In genomic region chr3:72887378-72887722, GRCh38 we compare ENCODE assay signal across 8 cellular contexts. TPM values are rescaled to one million over a fixed set of nuclear protein-coding genes. Genes with fewer than 3 reads are reported as not detected.
DNase-seq lines count a peak whose midpoint lies in the region; ATAC-seq and TF ChIP-seq lines count a peak whose summit lies in the region.

No MANE protein-coding gene starts in this region.

- H2AFZ ChIP-seq in Loucy (ENCODE audit: low read length) = peak overlapping the region; percentile 98

- peak overlapping the region; percentile 82 to 92 (median 92) for H3K4me3 Mint-ChIP-seq in nephron

- H3F3A ChIP-seq in Loucy (ENCODE audit: low read depth) = 0 out of 2 replicates have a peak, but pooled peaks cover 4% of the 10 kb centered on the region

- H3K4me3 ChIP-seq in BLaER1 treated with 17β-estradiol and CSF1 and Interleukin-3, amounts not matched to agents 10 nM and 100 nM = peak overlapping the region; percentile 60 to 78 (median 66)
- peak overlapping the region; percentile 78 for H3K4me3 ChIP-seq in Loucy (ENCODE audit: low read length, poor library complexity, severe bottlenecking)

- peaks cover 5% of the 10 kb centered on the region for H3K9me3 Mint-ChIP-seq in nephron

- peaks cover 0 to 10% (median 0%) of the 10 kb centered on the region in 11 experiments; a peak in 5 of 22 replicates for H4K20me1 ChIP-seq in BLaER1 treated with 17β-estradiol and CSF1 and Interleukin-3, amounts not matched to agents 10 nM and 100 nM
- H4K20me1 ChIP-seq in Loucy (ENCODE audit: insufficient read depth, low read length, poor library complexity, severe bottlenecking) = no peaks in the 10 kb centered on the region

- peak overlapping the region; percentile 67 to 89 (median 70) for H3K27ac Mint-ChIP-seq in nephron

- no peak overlapping the region for H3K27ac ChIP-seq in BLaER1 treated with 17β-estradiol and CSF1 and Interleukin-3, amounts not matched to agents 10 nM and 100 nM

- H3K9ac ChIP-seq in BLaER1 treated with 17β-estradiol and CSF1 and Interleukin-3, amounts not matched to agents 10 nM and 100 nM = peak overlapping the region in 4 of 11 experiments; percentile 65 to 73 (median 66); a peak in 2 of 22 replicates
- H3K9ac ChIP-seq in Loucy (ENCODE audit: low read depth, low read length, poor library complexity, severe bottlenecking) = peak overlapping the region; percentile 56

- no peak for TF ChIP-seq CTCF in Loucy (conservative IDR thresholded peaks at IDR 0.05; ENCODE audit: low read length)
- TF ChIP-seq CTCF in nephron (IDR thresholded peaks at IDR 0.05; ENCODE audit: unreplicated experiment in 3 of 3) = no peak

- H3K4me1 Mint-ChIP-seq in nephron = peaks cover 39% of the 10 kb centered on the region

- H3K27me3 Mint-ChIP-seq in nephron (ENCODE audit: low read depth) = peaks cover 3% of the 10 kb centered on the region

- H3K36me3 Mint-ChIP-seq in nephron (ENCODE audit: low read depth) = no peaks in the 10 kb centered on the region

- H3K9me2 ChIP-seq in Loucy (replicated peaks; ENCODE audit: low read depth, low read length) = no peaks in the 10 kb centered on the region

- no peak for ATAC-seq in GM21786 (IDR thresholded peaks at IDR 0.05; ENCODE audit: unreplicated experiment)

- H3K9me3 ChIP-seq in BLaER1 treated with 17β-estradiol and CSF1 and Interleukin-3, amounts not matched to agents 10 nM and 100 nM (replicated peaks in 1 of 11) = peaks cover 7 to 12% (median 10%) of the 10 kb centered on the region in 11 experiments; a peak in 21 of 22 replicates
- H3K9me3 ChIP-seq in Loucy (ENCODE audit: insufficient read depth, low read depth, low read length) = no peaks in the 10 kb centered on the region

- H3K79me2 ChIP-seq in Loucy (ENCODE audit: insufficient read depth, low read length) = no peaks in the 10 kb centered on the region

- H3K4me1 ChIP-seq in BLaER1 treated with 17β-estradiol and CSF1 and Interleukin-3, amounts not matched to agents 10 nM and 100 nM = peaks cover 0 to 18% (median 10%) of the 10 kb centered on the region in 10 experiments; a peak in 16 of 20 replicates
- H3K4me1 ChIP-seq in Loucy (ENCODE audit: insufficient read depth, low read length, poor library complexity, severe bottlenecking) = peaks cover 46% of the 10 kb centered on the region

- DNase-seq in dermis blood vessel endothelial cell (peak; percentile 3), NCI-H524 treated with DMSO at 0.1 percent for 48 hours (lab: John Stamatoyannopoulos, UW) (no peak), amygdala (lab: John Stamatoyannopoulos, UW) (no peak), NCI-H526 treated with DMSO at 0.1 percent for 48 hours (lab: John Stamatoyannopoulos, UW) (no peak)

- H3K36me3 ChIP-seq in BLaER1 treated with 17β-estradiol and CSF1 and Interleukin-3, amounts not matched to agents 10 nM and 100 nM = no peaks in the 10 kb centered on the region
- no peaks in the 10 kb centered on the region for H3K36me3 ChIP-seq in Loucy (ENCODE audit: insufficient read depth, low read length)

- H3K27me3 ChIP-seq in BLaER1 treated with 17β-estradiol and CSF1 and Interleukin-3, amounts not matched to agents 10 nM and 100 nM = peaks cover 43 to 55% (median 51%) of the 10 kb centered on the region in 11 experiments
- no peaks in the 10 kb centered on the region for H3K27me3 ChIP-seq in Loucy (ENCODE audit: insufficient read depth, low read length, poor library complexity, severe bottlenecking)

- peak overlapping the region; percentile 85 to 96 (median 91) for H3K4me2 ChIP-seq in BLaER1 treated with 17β-estradiol and CSF1 and Interleukin-3, amounts not matched to agents 10 nM and 100 nM
- peak overlapping the region; percentile 94 for H3K4me2 ChIP-seq in Loucy (ENCODE audit: low read depth, low read length, poor library complexity, severe bottlenecking)

RNA-seq across cellular contexts. Expression of gene GXYLT2, which starts 0.5 kb away (rescaled TPM):
- total RNA-seq in dermis blood vessel endothelial cell = under 0.01 and 0.09 TPM in 2 replicates

RNA-seq across cellular contexts. Expression of gene SHQ1, which starts 39.1 kb away (rescaled TPM):
- 19.6 and 22.7 TPM in 2 replicates for total RNA-seq in dermis blood vessel endothelial cell
